1 cellular context compared by ENCODE assay signal in the genomic region with DNA sequence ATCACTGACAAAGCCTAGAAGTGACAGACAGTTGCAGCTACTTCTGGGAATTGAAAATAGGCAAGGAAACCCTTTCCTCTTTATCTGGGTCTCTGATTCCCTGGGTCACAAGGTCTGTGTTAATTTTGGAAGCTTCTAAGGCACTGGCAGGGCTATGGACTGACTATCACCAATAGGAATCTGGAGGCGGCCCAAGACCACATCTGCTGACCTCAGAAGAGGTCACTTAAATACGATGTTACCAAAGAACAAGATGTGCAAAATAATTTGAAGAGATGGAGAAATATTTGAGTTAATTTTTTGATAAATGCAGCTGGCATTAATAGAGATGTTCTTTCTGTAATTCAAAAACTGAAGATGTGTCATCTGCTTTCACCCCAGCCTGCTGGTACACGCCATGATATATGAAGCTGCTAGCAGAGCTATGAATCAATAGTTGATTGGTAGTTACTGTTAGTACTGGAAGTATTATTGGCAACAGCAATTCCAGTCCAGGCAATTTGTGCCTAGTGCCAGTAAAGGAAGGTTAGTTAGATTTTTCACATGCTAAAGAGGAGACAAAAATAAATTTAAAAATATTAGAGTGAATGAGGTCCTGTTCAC.
TF ChIP-seq lines count a peak whose summit lies in the region.

No MANE protein-coding gene starts in this region.

TF ChIP-seq in GM23338, 12 proteins besides CTCF, POLR2A, EP300 and RAD21:
- TF ChIP-seq ZNF462 (CRISPR knock-in tag; IDR thresholded peaks at IDR 0.05) (no peak), STAT1 (IDR thresholded peaks at IDR 0.05; ENCODE audit: unreplicated experiment) (no peak), ZNF331 (CRISPR knock-in tag; IDR thresholded peaks at IDR 0.05; ENCODE audit: low read depth) (no peak), NANOG (IDR thresholded peaks at IDR 0.05; ENCODE audit: borderline replicate concordance) (no peak), EZH2 (IDR thresholded peaks at IDR 0.05; ENCODE audit: low read depth, unreplicated experiment) (no peak), ETS1 (IDR thresholded peaks at IDR 0.05) (no peak), REST (IDR thresholded peaks at IDR 0.05; ENCODE audit: unreplicated experiment) (no peak), CREB1 (CRISPR knock-in tag; IDR thresholded peaks at IDR 0.05; ENCODE audit: low read depth) (no peak), JUNB (IDR thresholded peaks at IDR 0.05; ENCODE audit: unreplicated experiment) (no peak), ZNF114 (CRISPR knock-in tag; IDR thresholded peaks at IDR 0.05) (no peak), EZH2phosphoT487 (IDR thresholded peaks at IDR 0.05; ENCODE audit: unreplicated experiment) (no peak), POLR2AphosphoS5 (IDR thresholded peaks at IDR 0.05; ENCODE audit: low read depth) (no peak)
